ENCODE assay signal across 1 cellular context in the genomic region with DNA sequence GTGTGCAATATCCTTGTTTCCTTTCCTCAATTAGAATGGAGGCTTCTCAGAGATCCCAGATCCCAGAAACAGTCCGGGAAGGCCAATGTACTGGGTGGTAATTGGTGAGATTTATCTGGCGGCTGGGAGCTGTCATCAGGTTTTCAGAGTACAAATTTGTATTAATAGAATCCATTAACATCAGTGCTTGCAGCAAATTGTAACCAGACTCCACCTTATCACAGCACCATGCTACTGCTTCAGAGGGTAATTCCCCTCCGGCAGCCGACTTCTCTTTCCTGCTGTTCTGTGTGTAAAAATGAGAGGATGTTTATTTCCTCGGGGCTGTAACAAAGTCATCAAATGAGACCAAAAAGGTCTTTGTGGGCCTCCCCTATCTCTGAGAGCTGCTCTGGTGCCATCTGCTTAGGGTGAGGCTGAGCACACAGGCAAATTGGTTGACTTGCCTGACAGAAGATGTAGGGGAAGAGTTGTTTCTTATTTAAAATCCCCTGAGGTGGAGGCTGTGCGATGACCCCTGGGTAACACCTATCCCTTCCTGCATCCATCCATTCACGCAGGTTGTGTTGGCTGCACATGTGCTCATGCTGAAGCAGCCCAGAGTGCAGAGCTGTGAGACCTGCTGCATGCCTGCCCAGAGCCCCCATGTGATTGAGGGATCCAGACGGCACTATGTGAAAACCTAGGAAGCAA.
TF ChIP-seq lines count a peak whose summit lies in the region.

No MANE protein-coding gene starts in this region.

TF ChIP-seq in H1, 55 proteins besides CTCF, POLR2A, EP300 and RAD21 (continued from another document):
- TF ChIP-seq, protein P1, sequence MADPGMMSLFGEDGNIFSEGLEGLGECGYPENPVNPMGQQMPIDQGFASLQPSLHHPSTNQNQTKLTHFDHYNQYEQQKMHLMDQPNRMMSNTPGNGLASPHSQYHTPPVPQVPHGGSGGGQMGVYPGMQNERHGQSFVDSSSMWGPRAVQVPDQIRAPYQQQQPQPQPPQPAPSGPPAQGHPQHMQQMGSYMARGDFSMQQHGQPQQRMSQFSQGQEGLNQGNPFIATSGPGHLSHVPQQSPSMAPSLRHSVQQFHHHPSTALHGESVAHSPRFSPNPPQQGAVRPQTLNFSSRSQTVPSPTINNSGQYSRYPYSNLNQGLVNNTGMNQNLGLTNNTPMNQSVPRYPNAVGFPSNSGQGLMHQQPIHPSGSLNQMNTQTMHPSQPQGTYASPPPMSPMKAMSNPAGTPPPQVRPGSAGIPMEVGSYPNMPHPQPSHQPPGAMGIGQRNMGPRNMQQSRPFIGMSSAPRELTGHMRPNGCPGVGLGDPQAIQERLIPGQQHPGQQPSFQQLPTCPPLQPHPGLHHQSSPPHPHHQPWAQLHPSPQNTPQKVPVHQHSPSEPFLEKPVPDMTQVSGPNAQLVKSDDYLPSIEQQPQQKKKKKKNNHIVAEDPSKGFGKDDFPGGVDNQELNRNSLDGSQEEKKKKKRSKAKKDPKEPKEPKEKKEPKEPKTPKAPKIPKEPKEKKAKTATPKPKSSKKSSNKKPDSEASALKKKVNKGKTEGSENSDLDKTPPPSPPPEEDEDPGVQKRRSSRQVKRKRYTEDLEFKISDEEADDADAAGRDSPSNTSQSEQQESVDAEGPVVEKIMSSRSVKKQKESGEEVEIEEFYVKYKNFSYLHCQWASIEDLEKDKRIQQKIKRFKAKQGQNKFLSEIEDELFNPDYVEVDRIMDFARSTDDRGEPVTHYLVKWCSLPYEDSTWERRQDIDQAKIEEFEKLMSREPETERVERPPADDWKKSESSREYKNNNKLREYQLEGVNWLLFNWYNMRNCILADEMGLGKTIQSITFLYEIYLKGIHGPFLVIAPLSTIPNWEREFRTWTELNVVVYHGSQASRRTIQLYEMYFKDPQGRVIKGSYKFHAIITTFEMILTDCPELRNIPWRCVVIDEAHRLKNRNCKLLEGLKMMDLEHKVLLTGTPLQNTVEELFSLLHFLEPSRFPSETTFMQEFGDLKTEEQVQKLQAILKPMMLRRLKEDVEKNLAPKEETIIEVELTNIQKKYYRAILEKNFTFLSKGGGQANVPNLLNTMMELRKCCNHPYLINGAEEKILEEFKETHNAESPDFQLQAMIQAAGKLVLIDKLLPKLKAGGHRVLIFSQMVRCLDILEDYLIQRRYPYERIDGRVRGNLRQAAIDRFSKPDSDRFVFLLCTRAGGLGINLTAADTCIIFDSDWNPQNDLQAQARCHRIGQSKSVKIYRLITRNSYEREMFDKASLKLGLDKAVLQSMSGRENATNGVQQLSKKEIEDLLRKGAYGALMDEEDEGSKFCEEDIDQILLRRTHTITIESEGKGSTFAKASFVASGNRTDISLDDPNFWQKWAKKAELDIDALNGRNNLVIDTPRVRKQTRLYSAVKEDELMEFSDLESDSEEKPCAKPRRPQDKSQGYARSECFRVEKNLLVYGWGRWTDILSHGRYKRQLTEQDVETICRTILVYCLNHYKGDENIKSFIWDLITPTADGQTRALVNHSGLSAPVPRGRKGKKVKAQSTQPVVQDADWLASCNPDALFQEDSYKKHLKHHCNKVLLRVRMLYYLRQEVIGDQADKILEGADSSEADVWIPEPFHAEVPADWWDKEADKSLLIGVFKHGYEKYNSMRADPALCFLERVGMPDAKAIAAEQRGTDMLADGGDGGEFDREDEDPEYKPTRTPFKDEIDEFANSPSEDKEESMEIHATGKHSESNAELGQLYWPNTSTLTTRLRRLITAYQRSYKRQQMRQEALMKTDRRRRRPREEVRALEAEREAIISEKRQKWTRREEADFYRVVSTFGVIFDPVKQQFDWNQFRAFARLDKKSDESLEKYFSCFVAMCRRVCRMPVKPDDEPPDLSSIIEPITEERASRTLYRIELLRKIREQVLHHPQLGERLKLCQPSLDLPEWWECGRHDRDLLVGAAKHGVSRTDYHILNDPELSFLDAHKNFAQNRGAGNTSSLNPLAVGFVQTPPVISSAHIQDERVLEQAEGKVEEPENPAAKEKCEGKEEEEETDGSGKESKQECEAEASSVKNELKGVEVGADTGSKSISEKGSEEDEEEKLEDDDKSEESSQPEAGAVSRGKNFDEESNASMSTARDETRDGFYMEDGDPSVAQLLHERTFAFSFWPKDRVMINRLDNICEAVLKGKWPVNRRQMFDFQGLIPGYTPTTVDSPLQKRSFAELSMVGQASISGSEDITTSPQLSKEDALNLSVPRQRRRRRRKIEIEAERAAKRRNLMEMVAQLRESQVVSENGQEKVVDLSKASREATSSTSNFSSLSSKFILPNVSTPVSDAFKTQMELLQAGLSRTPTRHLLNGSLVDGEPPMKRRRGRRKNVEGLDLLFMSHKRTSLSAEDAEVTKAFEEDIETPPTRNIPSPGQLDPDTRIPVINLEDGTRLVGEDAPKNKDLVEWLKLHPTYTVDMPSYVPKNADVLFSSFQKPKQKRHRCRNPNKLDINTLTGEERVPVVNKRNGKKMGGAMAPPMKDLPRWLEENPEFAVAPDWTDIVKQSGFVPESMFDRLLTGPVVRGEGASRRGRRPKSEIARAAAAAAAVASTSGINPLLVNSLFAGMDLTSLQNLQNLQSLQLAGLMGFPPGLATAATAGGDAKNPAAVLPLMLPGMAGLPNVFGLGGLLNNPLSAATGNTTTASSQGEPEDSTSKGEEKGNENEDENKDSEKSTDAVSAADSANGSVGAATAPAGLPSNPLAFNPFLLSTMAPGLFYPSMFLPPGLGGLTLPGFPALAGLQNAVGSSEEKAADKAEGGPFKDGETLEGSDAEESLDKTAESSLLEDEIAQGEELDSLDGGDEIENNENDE (IDR thresholded peaks at IDR 0.05; ENCODE audit: insufficient replicate concordance, low read length) = no peak
- TF ChIP-seq KDM1A (IDR thresholded peaks at IDR 0.05; ENCODE audit: borderline replicate concordance, low read length) = no peak
- no peak for TF ChIP-seq CTBP2 (IDR thresholded peaks at IDR 0.05; ENCODE audit: borderline replicate concordance, insufficient read depth, insufficient read length, low read length)
- no peak for TF ChIP-seq HDAC2 (IDR thresholded peaks at IDR 0.05; ENCODE audit: borderline replicate concordance in 1 of 2, low read depth in 2 of 2, low read length in 2 of 2)
- no peak for TF ChIP-seq YY1 (IDR thresholded peaks at IDR 0.05; ENCODE audit: low read depth, low read length)
- TF ChIP-seq ATF3 (IDR thresholded peaks at IDR 0.05; ENCODE audit: insufficient read depth, low read depth, low read length) = no peak
- TF ChIP-seq SP2 (IDR thresholded peaks at IDR 0.05; ENCODE audit: low read length) = no peak
- TF ChIP-seq RXRA (IDR thresholded peaks at IDR 0.05; ENCODE audit: insufficient read depth, low read depth, low read length) = no peak
- TF ChIP-seq CBX8 (IDR thresholded peaks at IDR 0.05; ENCODE audit: borderline replicate concordance, low read depth, low read length) = no peak
- TF ChIP-seq RNF2 (IDR thresholded peaks at IDR 0.05; ENCODE audit: borderline replicate concordance, low read depth, low read length, missing control alignments, poor library complexity, severe bottlenecking) = no peak
- no peak for TF ChIP-seq CHD2 (IDR thresholded peaks at IDR 0.05; ENCODE audit: low read length)
- TF ChIP-seq MAFK (IDR thresholded peaks at IDR 0.05; ENCODE audit: low read depth, low read length) = no peak
- no peak for TF ChIP-seq SRF (IDR thresholded peaks at IDR 0.05; ENCODE audit: low read depth, low read length)
- TF ChIP-seq SP4 (IDR thresholded peaks at IDR 0.05; ENCODE audit: low read length) = no peak
- no peak for TF ChIP-seq SUZ12 (IDR thresholded peaks at IDR 0.05; ENCODE audit: low read length)
